Comparison of ENCODE assay signal across 10 cellular contexts in the genomic region with DNA sequence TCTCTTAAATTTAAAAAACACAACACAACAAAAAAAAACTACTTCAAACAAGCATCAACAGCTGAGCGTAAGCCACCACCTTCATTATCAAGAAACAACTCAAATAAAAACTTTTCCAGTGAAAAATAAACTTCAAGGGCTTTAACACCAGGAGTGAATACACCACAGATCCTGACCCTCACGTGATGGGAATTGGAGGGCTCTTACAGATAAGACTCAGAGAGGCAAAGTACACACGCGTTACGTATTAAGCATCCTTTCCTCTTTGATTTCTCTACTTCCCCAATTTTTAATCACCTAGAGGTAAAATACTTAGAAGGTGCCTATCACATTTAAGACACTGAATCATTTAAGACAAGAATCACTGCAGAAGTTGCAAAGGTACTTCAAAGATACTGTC. TPM values are rescaled to one million over a fixed set of nuclear protein-coding genes. Genes with fewer than 3 reads are reported as not detected.
DNase-seq lines count a peak whose midpoint lies in the region; ATAC-seq, FAIRE-seq and TF ChIP-seq lines count a peak whose summit lies in the region.
"Had no signal": no experiment of that assay in that cellular context is flagged by ENCODE, and none has a peak within 500 bp of the region (broad histone marks: within the 10 kb centered on the region; RNA-seq: fewer than 3 reads in every experiment).

No MANE protein-coding gene starts in this region.

- no peak for ATAC-seq in stimulated activated effector memory CD8-positive, alpha-beta T cell treated with anti-CD3 and anti-CD28 coated beads, Interleukin-12 subunit alpha, Interleukin-12 subunit beta, amount 100 ng/mL, for 72 hours
- ATAC-seq in GM18502 (IDR thresholded peaks at IDR 0.05; ENCODE audit: poor library complexity, unreplicated experiment): no peak

- no peak overlapping the region for H3K27ac ChIP-seq in iPS-20b (ENCODE audit: low read length)
- H3K27ac ChIP-seq: WERI-Rb-1 had no signal

- H3K9me3 ChIP-seq in iPS-20b (ENCODE audit: insufficient read depth, low read depth, low read length): no peaks in the 10 kb centered on the region

- peaks cover 11% of the 10 kb centered on the region; the same call in 1 of the 2 replicates for H3K4me1 ChIP-seq in iPS-20b (ENCODE audit: insufficient read depth, low read length)

- no peaks in the 10 kb centered on the region for H3K36me3 ChIP-seq in iPS-20b (ENCODE audit: insufficient read depth, low read depth, low read length)
- H3K36me3 ChIP-seq: WERI-Rb-1 had no signal

- H3K9me3 Mint-ChIP-seq in activated naive CD8-positive, alpha-beta T cell treated with anti-CD3 and anti-CD28 coated beads for 36 hours: no peaks in the 10 kb centered on the region
- H3K9me3 Mint-ChIP-seq in stimulated activated effector memory CD8-positive, alpha-beta T cell treated with anti-CD3 and anti-CD28 coated beads, Interleukin-12 subunit alpha, Interleukin-12 subunit beta, amount 100 ng/mL, for 72 hours: no peaks in the 10 kb centered on the region

- peaks cover 16% of the 10 kb centered on the region for H3K4me1 Mint-ChIP-seq in activated naive CD8-positive, alpha-beta T cell treated with anti-CD3 and anti-CD28 coated beads for 36 hours
- H3K4me1 Mint-ChIP-seq in stimulated activated effector memory CD8-positive, alpha-beta T cell treated with anti-CD3 and anti-CD28 coated beads, Interleukin-12 subunit alpha, Interleukin-12 subunit beta, amount 100 ng/mL, for 72 hours: peaks cover 10% of the 10 kb centered on the region

- TF ChIP-seq CTCF in HFF-Myc (IDR thresholded peaks at IDR 0.05; ENCODE audit: low read depth, low read length, missing control alignments): no peak

- no peak overlapping the region for H3K27ac Mint-ChIP-seq in activated naive CD8-positive, alpha-beta T cell treated with anti-CD3 and anti-CD28 coated beads for 36 hours
- peak overlapping the region; percentile 17 for H3K27ac Mint-ChIP-seq in stimulated activated effector memory CD8-positive, alpha-beta T cell treated with anti-CD3 and anti-CD28 coated beads, Interleukin-12 subunit alpha, Interleukin-12 subunit beta, amount 100 ng/mL, for 72 hours

- DNase-seq in HFF-Myc (ENCODE audit: extremely low read depth, low read depth) (no peak), SKM-1 (lab: John Stamatoyannopoulos, UW; ENCODE audit: unreplicated experiment) (no peak), cerebellar cortex (ENCODE audit: low spot score) (no peak), HTR-8/SVneo (ENCODE audit: insufficient read length, low spot score) (no peak)
- no peak for DNase-seq in activated naive CD8-positive, alpha-beta T cell treated with anti-CD3 and anti-CD28 coated beads for 36 hours
- no peak for DNase-seq in stimulated activated effector memory CD8-positive, alpha-beta T cell treated with anti-CD3 and anti-CD28 coated beads, Interleukin-12 subunit alpha, Interleukin-12 subunit beta, amount 100 ng/mL, for 72 hours (ENCODE audit: low spot score in 2 of 2)
- DNase-seq: stimulated activated CD4-positive, alpha-beta T cell treated with anti-CD3 and anti-CD28 coated beads, Interleukin-12 subunit alpha, Interleukin-12 subunit beta, amount 100 ng/mL, for 4 hours; WERI-Rb-1 had no signal

- H3K4me3 ChIP-seq in HFF-Myc (replicated peaks; ENCODE audit: low read depth, low read length): peak overlapping the region; percentile 74
- peak overlapping the region; percentile 68 for H3K4me3 ChIP-seq in iPS-20b (ENCODE audit: low read length)

- H3K9ac ChIP-seq in iPS-20b (ENCODE audit: low read depth, low read length): peak overlapping the region; percentile 44; the same call in 1 of the 2 replicates

- peaks cover 63% of the 10 kb centered on the region for H3K27me3 Mint-ChIP-seq in activated naive CD8-positive, alpha-beta T cell treated with anti-CD3 and anti-CD28 coated beads for 36 hours

- no peak for FAIRE-seq in HTR-8/SVneo (lab: Jason Lieb, UNC)

- H3K4me3 Mint-ChIP-seq in activated naive CD8-positive, alpha-beta T cell treated with anti-CD3 and anti-CD28 coated beads for 36 hours: peak overlapping the region; percentile 83
- peak overlapping the region; percentile 66 for H3K4me3 Mint-ChIP-seq in stimulated activated effector memory CD8-positive, alpha-beta T cell treated with anti-CD3 and anti-CD28 coated beads, Interleukin-12 subunit alpha, Interleukin-12 subunit beta, amount 100 ng/mL, for 72 hours

- no peaks in the 10 kb centered on the region for H3K36me3 Mint-ChIP-seq in activated naive CD8-positive, alpha-beta T cell treated with anti-CD3 and anti-CD28 coated beads for 36 hours
- no peaks in the 10 kb centered on the region for H3K36me3 Mint-ChIP-seq in stimulated activated effector memory CD8-positive, alpha-beta T cell treated with anti-CD3 and anti-CD28 coated beads, Interleukin-12 subunit alpha, Interleukin-12 subunit beta, amount 100 ng/mL, for 72 hours

- H3K27me3 ChIP-seq in iPS-20b (ENCODE audit: insufficient read depth, low read length): no peaks in the 10 kb centered on the region

RNA-seq across cellular contexts. Expression of a gene that starts 0.6 kb away (rescaled TPM):
- under 1 TPM in 1 of 2 experiments, not detected in 1; 0.23 TPM for total RNA-seq in activated naive CD8-positive, alpha-beta T cell treated with anti-CD3 and anti-CD28 coated beads for 36 hours
